In the genomic region with DNA sequence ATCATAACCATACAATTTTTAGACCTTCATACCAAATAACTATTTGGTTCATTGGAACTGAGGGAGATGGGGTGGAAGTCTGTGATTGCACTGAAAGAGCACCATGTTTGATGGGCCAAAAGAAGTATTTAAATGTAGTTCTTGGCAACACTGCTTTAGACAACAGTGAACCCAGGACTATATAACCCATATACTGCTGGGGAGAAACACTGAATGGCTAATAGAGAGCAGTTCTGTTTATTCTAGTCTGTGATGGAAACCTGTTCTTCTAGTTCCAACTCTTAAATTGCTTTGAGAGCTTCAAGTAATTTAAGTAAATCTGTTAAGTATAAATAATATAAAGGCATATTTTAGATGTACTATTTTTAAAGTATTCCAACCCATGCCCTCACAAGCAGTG, we compare ENCODE assay signal across 24 cellular contexts.
DNase-seq lines count a peak whose midpoint lies in the region; ATAC-seq and TF ChIP-seq lines count a peak whose summit lies in the region.
"Had no signal": no experiment of that assay in that cellular context is flagged by ENCODE, and none has a peak within 500 bp of the region (broad histone marks: within the 10 kb centered on the region; RNA-seq: fewer than 3 reads in every experiment).

No MANE protein-coding gene starts in this region.

- no peak for ATAC-seq in natural killer cell treated with Interleukin-12 subunit alpha and Interleukin-12 subunit beta and Interleukin-15 and Interleukin-18, amount 100 ng/mL, for 72 hours
- ATAC-seq in natural killer cell: no peak
- peak; percentile 59 to 70 for ATAC-seq in lower lobe of right lung
- no peak for ATAC-seq in HG03442 (IDR thresholded peaks at IDR 0.05; ENCODE audit: unreplicated experiment)
- ATAC-seq: activated CD8-positive, alpha-beta memory T cell treated with anti-CD3 and anti-CD28 coated beads, Interleukin-2, amount 10 ng/mL, durations not matched to agents 7 days and 5 days; activated T-cell treated with anti-CD3 and anti-CD28 coated beads, Interleukin-2, amount 50 U/mL, for 72 hours; GM12878; left ventricle myocardium superior; naive thymus-derived CD4-positive, alpha-beta T cell had no signal

- H3K4me1 Mint-ChIP-seq in natural killer cell treated with Interleukin-12 subunit alpha and Interleukin-12 subunit beta and Interleukin-15 and Interleukin-18, amount 100 ng/mL, for 72 hours (ENCODE audit: low read depth in 2 of 2): peaks cover 47% of the 10 kb centered on the region in 2 donors
- H3K4me1 Mint-ChIP-seq in natural killer cell (peaks cover 0 to 3% of the 10 kb centered on the region in 2 donors), progenitor cell of endocrine pancreas (ENCODE audit: low read depth) (peaks cover 13% of the 10 kb centered on the region)

- H3K9me3 Mint-ChIP-seq in natural killer cell treated with Interleukin-12 subunit alpha and Interleukin-12 subunit beta and Interleukin-15 and Interleukin-18, amount 100 ng/mL, for 72 hours: no peaks in the 10 kb centered on the region
- H3K9me3 Mint-ChIP-seq in natural killer cell: no peaks in the 10 kb centered on the region
- H3K9me3 Mint-ChIP-seq in progenitor cell of endocrine pancreas (ENCODE audit: low read depth): peaks cover 6% of the 10 kb centered on the region

- no peak overlapping the region for H3K4me3 ChIP-seq in lower lobe of right lung
- H3K4me3 ChIP-seq: BLaER1, GM12878, upper lobe of left lung had no signal

- TF ChIP-seq CTCF in natural killer cell (IDR thresholded peaks at IDR 0.05) (no peak), lower lobe of right lung (IDR thresholded peaks at IDR 0.05) (no peak), progenitor cell of endocrine pancreas (IDR thresholded peaks at IDR 0.05; ENCODE audit: unreplicated experiment) (no peak)

- H3K27ac Mint-ChIP-seq in natural killer cell treated with Interleukin-12 subunit alpha and Interleukin-12 subunit beta and Interleukin-15 and Interleukin-18, amount 100 ng/mL, for 72 hours: peak overlapping the region; percentile 32 to 95
- H3K27ac Mint-ChIP-seq in natural killer cell (no peak overlapping the region), progenitor cell of endocrine pancreas (no peak overlapping the region)
- H3K27ac Mint-ChIP-seq: activated CD8-positive, alpha-beta memory T cell treated with anti-CD3 and anti-CD28 coated beads, Interleukin-2, amount 10 ng/mL, durations not matched to agents 7 days and 5 days; activated T-cell treated with anti-CD3 and anti-CD28 coated beads, Interleukin-2, amount 50 U/mL, for 72 hours; naive thymus-derived CD4-positive, alpha-beta T cell had no signal

- no peak overlapping the region for H3K27ac ChIP-seq in lower lobe of right lung
- H3K27ac ChIP-seq: BLaER1, brain microvascular endothelial cell, upper lobe of left lung had no signal

- no peak overlapping the region for H3K4me3 Mint-ChIP-seq in natural killer cell treated with Interleukin-12 subunit alpha and Interleukin-12 subunit beta and Interleukin-15 and Interleukin-18, amount 100 ng/mL, for 72 hours
- H3K4me3 Mint-ChIP-seq in natural killer cell (no peak overlapping the region), progenitor cell of endocrine pancreas (ENCODE audit: low read depth) (no peak overlapping the region)
- H3K4me3 Mint-ChIP-seq: activated CD8-positive, alpha-beta memory T cell treated with anti-CD3 and anti-CD28 coated beads, Interleukin-2, amount 10 ng/mL, durations not matched to agents 7 days and 5 days; activated T-cell treated with anti-CD3 and anti-CD28 coated beads, Interleukin-2, amount 50 U/mL, for 72 hours; naive thymus-derived CD4-positive, alpha-beta T cell had no signal

- intact Hi-C loops in natural killer cell (cut with micrococcal nuclease) (no loop called here), lower lobe of right lung (cut with DNase I) (no loop called here)

- no peak for DNase-seq in natural killer cell treated with Interleukin-12 subunit alpha and Interleukin-12 subunit beta and Interleukin-15 and Interleukin-18, amount 100 ng/mL, for 72 hours (ENCODE audit: low spot score)
- DNase-seq in natural killer cell (no peak), NCI-H510A (lab: John Stamatoyannopoulos, UW) (peak; percentile 55), lower lobe of right lung (no peak), progenitor cell of endocrine pancreas (ENCODE audit: low spot score, unreplicated experiment) (no peak), NOMO-1 treated with dmso at 0.1 percent for 144 hours (lab: John Stamatoyannopoulos, UW; ENCODE audit: unreplicated experiment) (no peak)
- DNase-seq: activated CD4-positive, CD25-positive, alpha-beta regulatory T cell; activated CD8-positive, alpha-beta memory T cell treated with anti-CD3 and anti-CD28 coated beads, Interleukin-2, amount 10 ng/mL, durations not matched to agents 7 days and 5 days; activated naive CD4-positive, alpha-beta T cell treated with Interleukin-2 at 50 U/mL for 16 hours; activated T-cell treated with anti-CD3 and anti-CD28 coated beads, Interleukin-2, amount 50 U/mL, for 72 hours; brain microvascular endothelial cell; Caco-2; EL; left ventricle myocardium superior; naive thymus-derived CD4-positive, alpha-beta T cell; NCI-H187; NCI-H2227 treated with DMSO at 0.1 percent for 48 hours; retina; small intestine; T1000; upper lobe of left lung had no signal

- H3K9me3 ChIP-seq in lower lobe of right lung: no peaks in the 10 kb centered on the region
- H3K9me3 ChIP-seq: BLaER1, Caco-2, upper lobe of left lung had no signal

- H3K36me3 Mint-ChIP-seq in natural killer cell treated with Interleukin-12 subunit alpha and Interleukin-12 subunit beta and Interleukin-15 and Interleukin-18, amount 100 ng/mL, for 72 hours: peaks cover 32% of the 10 kb centered on the region
- H3K36me3 Mint-ChIP-seq in natural killer cell (no peaks in the 10 kb centered on the region), progenitor cell of endocrine pancreas (ENCODE audit: insufficient read depth) (peaks cover 5% of the 10 kb centered on the region)

- H3K36me3 ChIP-seq in lower lobe of right lung: no peaks in the 10 kb centered on the region
- H3K36me3 ChIP-seq: BLaER1, brain microvascular endothelial cell, upper lobe of left lung had no signal

- peaks cover 7% of the 10 kb centered on the region for H3K4me1 ChIP-seq in lower lobe of right lung
- H3K4me1 ChIP-seq: BLaER1, Caco-2 had no signal

- no peaks in the 10 kb centered on the region for H3K27me3 Mint-ChIP-seq in natural killer cell treated with Interleukin-12 subunit alpha and Interleukin-12 subunit beta and Interleukin-15 and Interleukin-18, amount 100 ng/mL, for 72 hours
- H3K27me3 Mint-ChIP-seq in natural killer cell (ENCODE audit: low read depth in 2 of 2) (no peaks in the 10 kb centered on the region), progenitor cell of endocrine pancreas (peaks cover 6% of the 10 kb centered on the region)
- H3K27me3 Mint-ChIP-seq: activated CD8-positive, alpha-beta memory T cell treated with anti-CD3 and anti-CD28 coated beads, Interleukin-2, amount 10 ng/mL, durations not matched to agents 7 days and 5 days had no signal

- H3K27me3 ChIP-seq in lower lobe of right lung (ENCODE audit: low read depth): no peaks in the 10 kb centered on the region
- H3K27me3 ChIP-seq: BLaER1, brain microvascular endothelial cell, upper lobe of left lung had no signal

Comparison
In these comparisons a context has a peak if more than half of its experiments do, and no peak if none do; other contexts are left out.
1. H3K27ac Mint-ChIP-seq: peak in natural killer cell treated with Interleukin-12 subunit alpha and Interleukin-12 subunit beta and Interleukin-15 and Interleukin-18, amount 100 ng/mL, for 72 hours (2 of 2); none in natural killer cell (0 of 2) and progenitor cell of endocrine pancreas (single experiment).
2. ATAC-seq: peak in lower lobe of right lung (2 of 2); none in natural killer cell treated with Interleukin-12 subunit alpha and Interleukin-12 subunit beta and Interleukin-15 and Interleukin-18, amount 100 ng/mL, for 72 hours (0 of 2), natural killer cell (0 of 3) and HG03442 (single experiment).